In the genomic region with DNA sequence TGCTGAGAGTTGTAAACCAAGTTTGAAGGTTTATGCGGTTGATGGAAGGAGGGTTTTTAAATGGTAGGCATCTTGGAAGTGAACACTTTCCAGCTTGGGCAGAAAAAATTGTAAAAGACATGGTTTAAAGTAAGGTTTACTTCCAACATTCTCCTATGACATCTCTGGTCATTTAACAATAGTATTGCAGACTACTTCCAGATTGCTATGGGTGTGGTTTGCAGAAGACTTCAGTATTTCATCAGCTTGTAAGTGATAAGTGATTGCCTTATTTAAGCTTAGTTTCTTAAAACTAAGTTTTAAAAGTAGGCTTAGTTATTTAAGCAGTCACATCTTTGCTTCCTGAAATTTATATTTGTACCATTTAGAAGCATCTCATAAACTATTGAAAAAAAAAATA, we compare ENCODE assay signal across 17 cellular contexts. TPM values are rescaled to one million over a fixed set of nuclear protein-coding genes. Genes with fewer than 3 reads are reported as not detected.
DNase-seq lines count a peak whose midpoint lies in the region; ATAC-seq and TF ChIP-seq lines count a peak whose summit lies in the region.
"Had no signal": no experiment of that assay in that cellular context is flagged by ENCODE, and none has a peak within 500 bp of the region (broad histone marks: within the 10 kb centered on the region; RNA-seq: fewer than 3 reads in every experiment).

No MANE protein-coding gene starts in this region.

- no peaks in the 10 kb centered on the region for H3K9me3 Mint-ChIP-seq in activated naive CD4-positive, alpha-beta T cell treated with anti-CD3 and anti-CD28 coated beads, Interleukin-2, amount 50 U/mL, for 72 hours
- no peaks in the 10 kb centered on the region for H3K9me3 Mint-ChIP-seq in activated naive CD4-positive, alpha-beta T cell treated with anti-CD3 and anti-CD28 coated beads for 36 hours
- H3K9me3 Mint-ChIP-seq in stimulated activated naive B cell treated with anti-CD40 and anti-IgM and Interleukin-4, amounts not matched to agents 10 μg/mL and 1 μg/mL and 100 μg/mL, for 72 hours: no peaks in the 10 kb centered on the region
- H3K9me3 Mint-ChIP-seq: CD4-positive, alpha-beta T cell; GM23338; IgD-negative memory B cell had no signal

- peaks cover 10% of the 10 kb centered on the region for H3K4me1 Mint-ChIP-seq in activated naive CD4-positive, alpha-beta T cell treated with anti-CD3 and anti-CD28 coated beads for 36 hours (ENCODE audit: low read depth)
- peaks cover 2% of the 10 kb centered on the region for H3K4me1 Mint-ChIP-seq in T-helper 17 cell
- H3K4me1 Mint-ChIP-seq in stimulated activated naive B cell treated with anti-CD40 and anti-IgM and Interleukin-4, amounts not matched to agents 10 μg/mL and 1 μg/mL and 100 μg/mL, for 72 hours: peaks cover 4 to 7% of the 10 kb centered on the region in 2 donors
- H3K4me1 Mint-ChIP-seq: GM23338 had no signal

- no peak for ATAC-seq in activated naive CD4-positive, alpha-beta T cell treated with anti-CD3 and anti-CD28 coated beads, Interleukin-2, amount 50 U/mL, for 72 hours
- ATAC-seq in T-helper 17 cell: no peak
- no peak for ATAC-seq in stimulated activated naive B cell treated with anti-CD40 and anti-IgM and Interleukin-4, amounts not matched to agents 10 μg/mL and 1 μg/mL and 100 μg/mL, for 72 hours (replicated peaks)
- ATAC-seq in HG02852 (IDR thresholded peaks at IDR 0.05; ENCODE audit: unreplicated experiment): no peak
- ATAC-seq: A549, GM23338, HepG2 had no signal

- no peak for TF ChIP-seq CTCF in GM10266 (IDR thresholded peaks at IDR 0.05; ENCODE audit: control insufficient read depth, insufficient read depth, low read depth, missing control alignments)

- no peak for DNase-seq in activated naive CD4-positive, alpha-beta T cell treated with anti-CD3 and anti-CD28 coated beads, Interleukin-2, amount 50 U/mL, for 72 hours (ENCODE audit: low spot score in 2 of 2)
- no peak for DNase-seq in activated naive CD4-positive, alpha-beta T cell treated with anti-CD3 and anti-CD28 coated beads for 36 hours
- DNase-seq in T-helper 17 cell: no peak
- DNase-seq in epithelial cell of prostate (ENCODE audit: low read depth, low spot score): no peak
- DNase-seq in stimulated activated naive B cell treated with anti-CD40 and anti-IgM and Interleukin-4, amounts not matched to agents 10 μg/mL and 1 μg/mL and 100 μg/mL, for 72 hours: no peak
- DNase-seq in GM10266 (ENCODE audit: extremely low spot score): no peak
- no peak for DNase-seq in activated CD8-positive, alpha-beta memory T cell treated with anti-CD3 and anti-CD28 coated beads for 24 hours
- DNase-seq: AML-193; Caco-2; CD4-positive, alpha-beta T cell; HCEC 1CT had no signal

- H3K27ac Mint-ChIP-seq in activated naive CD4-positive, alpha-beta T cell treated with anti-CD3 and anti-CD28 coated beads, Interleukin-2, amount 50 U/mL, for 72 hours: peak overlapping the region; percentile 22 to 36
- H3K27ac Mint-ChIP-seq in activated naive CD4-positive, alpha-beta T cell treated with anti-CD3 and anti-CD28 coated beads for 36 hours: no peak overlapping the region
- peak overlapping the region; percentile 51 for H3K27ac Mint-ChIP-seq in T-helper 17 cell
- peak overlapping the region; percentile 42 for H3K27ac Mint-ChIP-seq in stimulated activated naive B cell treated with anti-CD40 and anti-IgM and Interleukin-4, amounts not matched to agents 10 μg/mL and 1 μg/mL and 100 μg/mL, for 72 hours
- H3K27ac Mint-ChIP-seq: CD4-positive, alpha-beta T cell; GM23338 had no signal

- H3K4me3 Mint-ChIP-seq in activated naive CD4-positive, alpha-beta T cell treated with anti-CD3 and anti-CD28 coated beads for 36 hours: no peak overlapping the region
- no peak overlapping the region for H3K4me3 Mint-ChIP-seq in T-helper 17 cell
- H3K4me3 Mint-ChIP-seq in stimulated activated naive B cell treated with anti-CD40 and anti-IgM and Interleukin-4, amounts not matched to agents 10 μg/mL and 1 μg/mL and 100 μg/mL, for 72 hours: no peak overlapping the region
- H3K4me3 Mint-ChIP-seq: CD4-positive, alpha-beta T cell; GM23338; IgD-negative memory B cell had no signal

- H3K36me3 Mint-ChIP-seq in activated naive CD4-positive, alpha-beta T cell treated with anti-CD3 and anti-CD28 coated beads, Interleukin-2, amount 50 U/mL, for 72 hours: peaks cover 12 to 16% of the 10 kb centered on the region in 2 donors
- peaks cover 23% of the 10 kb centered on the region for H3K36me3 Mint-ChIP-seq in activated naive CD4-positive, alpha-beta T cell treated with anti-CD3 and anti-CD28 coated beads for 36 hours (ENCODE audit: low read depth)
- peaks cover 8% of the 10 kb centered on the region for H3K36me3 Mint-ChIP-seq in T-helper 17 cell (ENCODE audit: low read depth)
- H3K36me3 Mint-ChIP-seq in stimulated activated naive B cell treated with anti-CD40 and anti-IgM and Interleukin-4, amounts not matched to agents 10 μg/mL and 1 μg/mL and 100 μg/mL, for 72 hours: peaks cover 18 to 21% of the 10 kb centered on the region in 2 donors

- intact Hi-C loops in activated naive CD4-positive, alpha-beta T cell treated with anti-CD3 and anti-CD28 coated beads for 36 hours (cut with micrococcal nuclease): no loop called here

- peak overlapping the region; percentile 17 for H3K27ac ChIP-seq in epithelial cell of prostate
- H3K27ac ChIP-seq: A549, C4-2B had no signal

- no peaks in the 10 kb centered on the region for H3K27me3 Mint-ChIP-seq in activated naive CD4-positive, alpha-beta T cell treated with anti-CD3 and anti-CD28 coated beads for 36 hours (ENCODE audit: low read depth)
- H3K27me3 Mint-ChIP-seq in T-helper 17 cell: no peaks in the 10 kb centered on the region
- H3K27me3 Mint-ChIP-seq in stimulated activated naive B cell treated with anti-CD40 and anti-IgM and Interleukin-4, amounts not matched to agents 10 μg/mL and 1 μg/mL and 100 μg/mL, for 72 hours: no peaks in the 10 kb centered on the region
- H3K27me3 Mint-ChIP-seq: CD4-positive, alpha-beta T cell; IgD-negative memory B cell had no signal

- CTCF ChIA-PET in activated naive CD4-positive, alpha-beta T cell treated with anti-CD3 and anti-CD28 coated beads for 36 hours (lab: Charles Lee): no interaction called here

- H3K9me3 ChIP-seq in T-helper 17 cell (ENCODE audit: control insufficient read depth, low read length, poor library complexity, severe bottlenecking): no peaks in the 10 kb centered on the region
- H3K9me3 ChIP-seq: A549, Caco-2 had no signal

RNA-seq across cellular contexts. Expression of gene STT3A, which starts 7.2 kb away (rescaled TPM):
- 100 to 1,000 TPM; 112 to 143 TPM for total RNA-seq in activated naive CD4-positive, alpha-beta T cell treated with anti-CD3 and anti-CD28 coated beads, Interleukin-2, amount 50 U/mL, for 72 hours
- total RNA-seq in activated naive CD4-positive, alpha-beta T cell treated with anti-CD3 and anti-CD28 coated beads for 36 hours: 100 to 1,000 TPM; 111 to 113 TPM
- 10 to 100 TPM; 54.8 to 61.4 TPM for total RNA-seq in T-helper 17 cell

RNA-seq across cellular contexts. Expression of gene EI24, which starts 16.2 kb away (rescaled TPM):
- 10 to 100 TPM; 12.4 to 33.0 TPM for total RNA-seq in activated naive CD4-positive, alpha-beta T cell treated with anti-CD3 and anti-CD28 coated beads, Interleukin-2, amount 50 U/mL, for 72 hours
- total RNA-seq in activated naive CD4-positive, alpha-beta T cell treated with anti-CD3 and anti-CD28 coated beads for 36 hours: 10 to 100 TPM; 28.8 to 33.0 TPM
- 10 to 100 TPM; 19.4 to 21.9 TPM for total RNA-seq in T-helper 17 cell

RNA-seq across cellular contexts. Expression of gene CHEK1, which starts 39.5 kb away (rescaled TPM):
- total RNA-seq in activated naive CD4-positive, alpha-beta T cell treated with anti-CD3 and anti-CD28 coated beads, Interleukin-2, amount 50 U/mL, for 72 hours: 100 to 1,000 TPM; 112 to 137 TPM
- 100 to 1,000 TPM; 164 to 167 TPM for total RNA-seq in activated naive CD4-positive, alpha-beta T cell treated with anti-CD3 and anti-CD28 coated beads for 36 hours
- total RNA-seq in T-helper 17 cell: 10 to 100 TPM in 1 of 2 donors, 1 to 10 TPM in 1; 7.9 to 16.0 TPM

Comparison
In these comparisons a context has a peak if more than half of its experiments do, and no peak if none do; other contexts are left out.
1. RNA of gene CHEK1, which starts 39.5 kb away (total RNA-seq): 164 to 167 TPM in activated naive CD4-positive, alpha-beta T cell treated with anti-CD3 and anti-CD28 coated beads for 36 hours and 112 to 137 TPM in activated naive CD4-positive, alpha-beta T cell treated with anti-CD3 and anti-CD28 coated beads, Interleukin-2, amount 50 U/mL, for 72 hours; 7.9 to 16.0 TPM in T-helper 17 cell; every median in the first group is over 4 times any median in the second.